In genomic region chr11:94544582-94544831, GRCh38 we compare ENCODE assay signal across 8 cellular contexts. TPM values are rescaled to one million over a fixed set of nuclear protein-coding genes. Genes with fewer than 3 reads are reported as not detected.
A peak's percentile ranks its signal among the peaks of the same experiment; 100 is the strongest.
DNase-seq lines count a peak whose midpoint lies in the region; ATAC-seq and TF ChIP-seq lines count a peak whose summit lies in the region.

No MANE protein-coding gene starts in this region.

- peaks cover 35% of the 10 kb centered on the region for H3K4me1 Mint-ChIP-seq in T-helper 2 cell treated with Interferon-gamma antibody and Interleukin-4, amounts not matched to agents 5 μg/mL and 100 μg/mL, for 36 hours (ENCODE audit: low read depth)
- peaks cover 48% of the 10 kb centered on the region for H3K4me1 Mint-ChIP-seq in dendritic cell treated with granulocyte-macrophage colony-stimulating factor and Interleukin-4, amounts not matched to agents 40 ng/mL and 50 ng/mL, for 4 days (ENCODE audit: low read depth)
- H3K4me1 Mint-ChIP-seq in nephron, result peaks cover 43% of the 10 kb centered on the region

- TF ChIP-seq CTCF in nephron (IDR thresholded peaks at IDR 0.05; ENCODE audit: unreplicated experiment in 3 of 3), result no peak

- intact Hi-C loops in dendritic cell treated with granulocyte-macrophage colony-stimulating factor and Interleukin-4, amounts not matched to agents 40 ng/mL and 50 ng/mL, for 4 days (cut with micrococcal nuclease), result loop anchor here (5.0 kb wide), 1 partner anchor 1017 kb away; no protein-coding TSS in a partner anchor

- DNase-seq in T-helper 2 cell treated with Interferon-gamma antibody and Interleukin-4, amounts not matched to agents 5 μg/mL and 100 μg/mL, for 36 hours (ENCODE audit: low spot score), result no peak
- DNase-seq in T-helper 2 cell (no peak), NCI-H2029 treated with DMSO at 0.1 percent for 48 hours (lab: John Stamatoyannopoulos, UW) (no peak)
- DNase-seq in NK-92 treated with Interleukin-12 subunit alpha and Interleukin-12 subunit beta, amount 100 ng/mL, for 24 hours (lab: John Stamatoyannopoulos, UW), result no peak

- no peak overlapping the region for H3K27ac ChIP-seq in HUES64 (ENCODE audit: low read depth, low read length)

- WGBS in HUES64, result 1% methylated on average over 32 of the region's 32 CpGs

- no peak overlapping the region for H3K27ac Mint-ChIP-seq in T-helper 2 cell treated with Interferon-gamma antibody and Interleukin-4, amounts not matched to agents 5 μg/mL and 100 μg/mL, for 36 hours
- H3K27ac Mint-ChIP-seq in dendritic cell treated with granulocyte-macrophage colony-stimulating factor and Interleukin-4, amounts not matched to agents 40 ng/mL and 50 ng/mL, for 4 days, result peak overlapping the region; percentile 98
- H3K27ac Mint-ChIP-seq in nephron, result no peak overlapping the region

- no peaks in the 10 kb centered on the region for H3K9me3 Mint-ChIP-seq in T-helper 2 cell treated with Interferon-gamma antibody and Interleukin-4, amounts not matched to agents 5 μg/mL and 100 μg/mL, for 36 hours
- no peaks in the 10 kb centered on the region for H3K9me3 Mint-ChIP-seq in dendritic cell treated with granulocyte-macrophage colony-stimulating factor and Interleukin-4, amounts not matched to agents 40 ng/mL and 50 ng/mL, for 4 days
- no peaks in the 10 kb centered on the region for H3K9me3 Mint-ChIP-seq in nephron

- H3K9me3 ChIP-seq in HUES64 (ENCODE audit: insufficient read depth, low read depth, low read length), result no peaks in the 10 kb centered on the region

- peaks cover 13% of the 10 kb centered on the region for H3K4me1 ChIP-seq in HUES64 (ENCODE audit: insufficient read depth, low read length)

- no peak for ATAC-seq in GM19324 (IDR thresholded peaks at IDR 0.05; ENCODE audit: low FRiP score, unreplicated experiment)

- H3K4me3 ChIP-seq in HUES64 (ENCODE audit: low read length), result peak overlapping the region; percentile 64

- H3K4me3 Mint-ChIP-seq in T-helper 2 cell treated with Interferon-gamma antibody and Interleukin-4, amounts not matched to agents 5 μg/mL and 100 μg/mL, for 36 hours, result peak overlapping the region; percentile 77
- H3K4me3 Mint-ChIP-seq in dendritic cell treated with granulocyte-macrophage colony-stimulating factor and Interleukin-4, amounts not matched to agents 40 ng/mL and 50 ng/mL, for 4 days, result peak overlapping the region; percentile 93
- peak overlapping the region; percentile 44 to 88 (median 80) for H3K4me3 Mint-ChIP-seq in nephron

- H3K36me3 ChIP-seq in HUES64 (ENCODE audit: insufficient read depth, low read length), result no peaks in the 10 kb centered on the region

- H3K27me3 Mint-ChIP-seq in T-helper 2 cell treated with Interferon-gamma antibody and Interleukin-4, amounts not matched to agents 5 μg/mL and 100 μg/mL, for 36 hours (ENCODE audit: low read depth), result peaks cover 1% of the 10 kb centered on the region
- no peaks in the 10 kb centered on the region for H3K27me3 Mint-ChIP-seq in dendritic cell treated with granulocyte-macrophage colony-stimulating factor and Interleukin-4, amounts not matched to agents 40 ng/mL and 50 ng/mL, for 4 days
- peaks cover 11% of the 10 kb centered on the region for H3K27me3 Mint-ChIP-seq in nephron (ENCODE audit: low read depth)

- H3K9ac ChIP-seq in HUES64 (ENCODE audit: low read depth, low read length), result peak overlapping the region; percentile 48

- H3K36me3 Mint-ChIP-seq in T-helper 2 cell treated with Interferon-gamma antibody and Interleukin-4, amounts not matched to agents 5 μg/mL and 100 μg/mL, for 36 hours (ENCODE audit: low read depth), result peaks cover 14% of the 10 kb centered on the region
- H3K36me3 Mint-ChIP-seq in dendritic cell treated with granulocyte-macrophage colony-stimulating factor and Interleukin-4, amounts not matched to agents 40 ng/mL and 50 ng/mL, for 4 days (ENCODE audit: low read depth), result peaks cover 23% of the 10 kb centered on the region
- peaks cover 13% of the 10 kb centered on the region for H3K36me3 Mint-ChIP-seq in nephron (ENCODE audit: low read depth)

- peaks cover 50% of the 10 kb centered on the region for H3K27me3 ChIP-seq in HUES64 (ENCODE audit: insufficient read depth, low read length)

RNA-seq across cellular contexts. Expression of gene FUT4, which starts 0.8 kb away (rescaled TPM):
- 2.1 TPM for polyA plus RNA-seq in HUES64 (2013, experiment 1 of 2)
- polyA plus RNA-seq in HUES64 (2013, experiment 2 of 2), result 2.2 TPM

RNA-seq across cellular contexts. Expression of gene PIWIL4, which starts 22.7 kb away (rescaled TPM):
- 0.10 TPM for polyA plus RNA-seq in HUES64 (2013, experiment 1 of 2)
- 0.70 TPM for polyA plus RNA-seq in HUES64 (2013, experiment 2 of 2)

RNA-seq across cellular contexts. Expression of gene C11orf97, which starts 32.2 kb away (rescaled TPM):
- not detected for polyA plus RNA-seq in HUES64 (2013, experiment 1 of 2)
- polyA plus RNA-seq in HUES64 (2013, experiment 2 of 2), result not detected

RNA-seq across cellular contexts. Expression of gene ANKRD49, which starts 50.7 kb away (rescaled TPM):
- 9.2 TPM for polyA plus RNA-seq in HUES64 (2013, experiment 1 of 2)
- 13.5 TPM for polyA plus RNA-seq in HUES64 (2013, experiment 2 of 2)

RNA-seq across cellular contexts. Expression of gene MRE11, which starts 50.9 kb away (rescaled TPM):
- 20.3 TPM for polyA plus RNA-seq in HUES64 (2013, experiment 1 of 2)
- 21.8 TPM for polyA plus RNA-seq in HUES64 (2013, experiment 2 of 2)
